Comparison of ENCODE assay signal across 8 cellular contexts in the genomic region with DNA sequence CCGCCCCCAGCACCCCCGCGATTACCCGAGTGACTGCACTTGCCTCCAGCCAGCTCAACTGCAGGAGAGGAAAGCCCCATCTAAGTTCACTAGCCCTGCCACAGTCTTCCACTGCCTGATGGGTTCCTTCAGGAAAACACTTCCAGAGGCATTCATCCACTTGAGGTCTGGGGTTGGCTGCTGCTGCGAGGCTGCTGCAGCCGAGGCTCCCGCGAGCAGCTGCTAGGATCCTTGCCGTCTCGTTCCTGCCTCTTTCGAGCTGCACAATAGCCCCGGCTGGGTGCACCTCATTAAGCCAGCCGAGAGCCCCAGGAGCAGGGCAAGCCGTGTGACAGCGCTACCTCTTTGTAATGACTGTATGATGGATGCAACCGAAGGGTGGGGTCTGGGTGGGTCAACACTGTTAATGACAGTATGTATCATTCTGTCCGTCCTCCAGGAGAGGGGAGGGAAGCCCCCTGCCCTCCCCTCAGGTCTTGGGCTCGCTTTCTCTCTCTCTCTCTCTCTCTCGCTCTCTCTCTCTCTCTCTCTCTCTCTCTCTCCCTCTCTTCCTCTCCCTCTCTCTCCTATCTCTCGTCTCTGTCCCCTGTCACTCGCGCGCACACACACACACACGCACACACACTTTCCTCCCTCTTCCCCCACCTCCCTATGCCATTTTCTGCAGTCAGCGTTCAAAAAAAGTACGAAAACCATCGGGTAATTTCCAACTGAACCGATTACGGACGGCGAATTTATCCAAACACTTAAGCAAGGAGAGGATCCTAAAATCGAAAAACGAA. TPM values are rescaled to one million over a fixed set of nuclear protein-coding genes. Genes with fewer than 3 reads are reported as not detected.
DNase-seq lines count a peak whose midpoint lies in the region; ATAC-seq and TF ChIP-seq lines count a peak whose summit lies in the region.

No MANE protein-coding gene starts in this region.

- intact Hi-C loops in activated CD4-positive, alpha-beta memory T cell treated with anti-CD3 and anti-CD28 coated beads for 36 hours (cut with micrococcal nuclease), result no loop called here

- no peaks in the 10 kb centered on the region for H3K36me3 Mint-ChIP-seq in nephron (ENCODE audit: low read depth)
- H3K36me3 Mint-ChIP-seq in activated CD4-positive, alpha-beta memory T cell treated with anti-CD3 and anti-CD28 coated beads for 36 hours, result peaks cover 4% of the 10 kb centered on the region
- no peaks in the 10 kb centered on the region for H3K36me3 Mint-ChIP-seq in stimulated activated memory B cell treated with anti-CD40 and anti-IgM and Interleukin-4, amounts not matched to agents 10 μg/mL and 1 μg/mL and 100 μg/mL, for 72 hours

- POLR2A ChIA-PET in activated CD4-positive, alpha-beta memory T cell treated with anti-CD3 and anti-CD28 coated beads for 36 hours (lab: Charles Lee), result no interaction called here

- peaks cover 22% of the 10 kb centered on the region for H3K4me1 Mint-ChIP-seq in nephron
- H3K4me1 Mint-ChIP-seq in activated CD4-positive, alpha-beta memory T cell treated with anti-CD3 and anti-CD28 coated beads for 36 hours (ENCODE audit: low read depth), result no peaks in the 10 kb centered on the region
- no peaks in the 10 kb centered on the region for H3K4me1 Mint-ChIP-seq in stimulated activated memory B cell treated with anti-CD40 and anti-IgM and Interleukin-4, amounts not matched to agents 10 μg/mL and 1 μg/mL and 100 μg/mL, for 72 hours

- peak overlapping the region; percentile 87 to 97 (median 89) for H3K4me3 Mint-ChIP-seq in nephron
- no peak overlapping the region for H3K4me3 Mint-ChIP-seq in activated CD4-positive, alpha-beta memory T cell treated with anti-CD3 and anti-CD28 coated beads for 36 hours
- no peak overlapping the region for H3K4me3 Mint-ChIP-seq in stimulated activated memory B cell treated with anti-CD40 and anti-IgM and Interleukin-4, amounts not matched to agents 10 μg/mL and 1 μg/mL and 100 μg/mL, for 72 hours

- CTCF ChIA-PET in activated CD4-positive, alpha-beta memory T cell treated with anti-CD3 and anti-CD28 coated beads for 36 hours (lab: Charles Lee), result no interaction called here

- H3K27ac Mint-ChIP-seq in nephron, result peak overlapping the region in 1 of 3 experiments; percentile 50
- no peak overlapping the region for H3K27ac Mint-ChIP-seq in activated CD4-positive, alpha-beta memory T cell treated with anti-CD3 and anti-CD28 coated beads for 36 hours
- no peak overlapping the region for H3K27ac Mint-ChIP-seq in stimulated activated memory B cell treated with anti-CD40 and anti-IgM and Interleukin-4, amounts not matched to agents 10 μg/mL and 1 μg/mL and 100 μg/mL, for 72 hours

- peaks cover 51% of the 10 kb centered on the region for H3K27me3 Mint-ChIP-seq in nephron (ENCODE audit: low read depth)
- H3K27me3 Mint-ChIP-seq in activated CD4-positive, alpha-beta memory T cell treated with anti-CD3 and anti-CD28 coated beads for 36 hours, result peaks cover 16% of the 10 kb centered on the region
- peaks cover 26% of the 10 kb centered on the region for H3K27me3 Mint-ChIP-seq in stimulated activated memory B cell treated with anti-CD40 and anti-IgM and Interleukin-4, amounts not matched to agents 10 μg/mL and 1 μg/mL and 100 μg/mL, for 72 hours

- DNase-seq in AG20443 (ENCODE audit: low spot score), result peak; percentile 11
- DNase-seq in NCI-H1105 (lab: John Stamatoyannopoulos, UW), result peak; percentile 12
- peak; percentile 77 for DNase-seq in ecto neural progenitor cell (ENCODE audit: low spot score)
- no peak for DNase-seq in activated naive CD4-positive, alpha-beta T cell (lab: John Stamatoyannopoulos, UW)
- DNase-seq in activated CD4-positive, alpha-beta memory T cell treated with anti-CD3 and anti-CD28 coated beads for 36 hours, result no peak
- no peak for DNase-seq in GM13976 (ENCODE audit: low spot score)

- in situ Hi-C loops in GM13976 (cut with MboI; ENCODE audit: low sequenced_read_pairs, unreplicated experiment), result no loop called here

- ATAC-seq in stimulated activated memory B cell treated with anti-CD40 and anti-IgM and Interleukin-4, amounts not matched to agents 10 μg/mL and 1 μg/mL and 100 μg/mL, for 72 hours, result no peak

- TF ChIP-seq CTCF in nephron (IDR thresholded peaks at IDR 0.05; ENCODE audit: unreplicated experiment in 3 of 3), result no peak
- TF ChIP-seq CTCF in GM13976 (IDR thresholded peaks at IDR 0.05; ENCODE audit: borderline replicate concordance, control extremely low read depth, extremely low read depth, insufficient read depth, missing control alignments), result no peak

- H3K9me3 Mint-ChIP-seq in nephron, result no peaks in the 10 kb centered on the region
- peaks cover 4% of the 10 kb centered on the region for H3K9me3 Mint-ChIP-seq in activated CD4-positive, alpha-beta memory T cell treated with anti-CD3 and anti-CD28 coated beads for 36 hours
- peaks cover 7% of the 10 kb centered on the region for H3K9me3 Mint-ChIP-seq in stimulated activated memory B cell treated with anti-CD40 and anti-IgM and Interleukin-4, amounts not matched to agents 10 μg/mL and 1 μg/mL and 100 μg/mL, for 72 hours

RNA-seq across cellular contexts. Expression of a gene that starts 24.4 kb away (rescaled TPM):
- not detected for total RNA-seq in activated CD4-positive, alpha-beta memory T cell treated with anti-CD3 and anti-CD28 coated beads for 36 hours

Comparison
In these comparisons a context has a peak if more than half of its experiments do, and no peak if none do; other contexts are left out.
1. DNase-seq: peak in AG20443 (single experiment), NCI-H1105 (single experiment) and ecto neural progenitor cell (single experiment); none in activated naive CD4-positive, alpha-beta T cell (0 of 4), activated CD4-positive, alpha-beta memory T cell treated with anti-CD3 and anti-CD28 coated beads for 36 hours (single experiment) and GM13976 (single experiment).
2. H3K4me3 Mint-ChIP-seq: peak in nephron (3 of 3); none in activated CD4-positive, alpha-beta memory T cell treated with anti-CD3 and anti-CD28 coated beads for 36 hours (single experiment) and stimulated activated memory B cell treated with anti-CD40 and anti-IgM and Interleukin-4, amounts not matched to agents 10 μg/mL and 1 μg/mL and 100 μg/mL, for 72 hours (single experiment).